1 cellular context compared by ENCODE assay signal in the genomic region with DNA sequence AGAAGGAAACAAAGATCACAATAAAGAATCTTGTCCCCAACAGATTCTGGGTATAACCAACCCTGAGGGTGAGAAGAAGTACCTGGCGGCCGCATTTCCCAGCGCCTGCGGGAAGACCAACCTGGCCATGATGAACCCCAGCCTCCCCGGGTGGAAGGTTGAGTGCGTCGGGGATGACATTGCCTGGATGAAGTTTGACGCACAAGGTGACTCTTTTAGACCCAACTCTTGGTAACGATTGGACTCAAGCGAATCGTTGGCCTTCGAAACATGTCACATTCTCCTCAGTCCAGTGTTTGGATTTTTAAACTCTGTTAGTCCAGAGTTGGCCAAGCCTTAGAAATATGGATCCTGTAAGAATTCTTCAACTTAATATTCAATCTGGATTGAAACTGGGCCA.
A peak's percentile ranks its signal among the peaks of the same experiment; 100 is the strongest.
TF ChIP-seq lines count a peak whose summit lies in the region.

No MANE protein-coding gene starts in this region.

TF ChIP-seq in liver, 16 proteins besides CTCF, POLR2A, EP300 and RAD21:
- TF ChIP-seq EGR1 (IDR thresholded peaks at IDR 0.05; ENCODE audit: low read depth in 2 of 2) (peak; percentile 50 to 56), ZBTB33 (IDR thresholded peaks at IDR 0.05) (peak; percentile 2), SP1 (IDR thresholded peaks at IDR 0.05) (no peak), ATF3 (IDR thresholded peaks at IDR 0.05) (peak; percentile 11), NR2F2 (IDR thresholded peaks at IDR 0.05) (no peak), YY1 (IDR thresholded peaks at IDR 0.05) (peak; percentile 9), REST (IDR thresholded peaks at IDR 0.05) (peak; percentile 58), TAF1 (conservative IDR thresholded peaks at IDR 0.05) (no peak), FOXA2 (IDR thresholded peaks at IDR 0.05) (no peak)
- TF ChIP-seq, protein P1, sequence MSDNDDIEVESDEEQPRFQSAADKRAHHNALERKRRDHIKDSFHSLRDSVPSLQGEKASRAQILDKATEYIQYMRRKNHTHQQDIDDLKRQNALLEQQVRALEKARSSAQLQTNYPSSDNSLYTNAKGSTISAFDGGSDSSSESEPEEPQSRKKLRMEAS (IDR thresholded peaks at IDR 0.05), result peak; percentile 22
